ENCODE assay signal across 12 cellular contexts in the genomic region with DNA sequence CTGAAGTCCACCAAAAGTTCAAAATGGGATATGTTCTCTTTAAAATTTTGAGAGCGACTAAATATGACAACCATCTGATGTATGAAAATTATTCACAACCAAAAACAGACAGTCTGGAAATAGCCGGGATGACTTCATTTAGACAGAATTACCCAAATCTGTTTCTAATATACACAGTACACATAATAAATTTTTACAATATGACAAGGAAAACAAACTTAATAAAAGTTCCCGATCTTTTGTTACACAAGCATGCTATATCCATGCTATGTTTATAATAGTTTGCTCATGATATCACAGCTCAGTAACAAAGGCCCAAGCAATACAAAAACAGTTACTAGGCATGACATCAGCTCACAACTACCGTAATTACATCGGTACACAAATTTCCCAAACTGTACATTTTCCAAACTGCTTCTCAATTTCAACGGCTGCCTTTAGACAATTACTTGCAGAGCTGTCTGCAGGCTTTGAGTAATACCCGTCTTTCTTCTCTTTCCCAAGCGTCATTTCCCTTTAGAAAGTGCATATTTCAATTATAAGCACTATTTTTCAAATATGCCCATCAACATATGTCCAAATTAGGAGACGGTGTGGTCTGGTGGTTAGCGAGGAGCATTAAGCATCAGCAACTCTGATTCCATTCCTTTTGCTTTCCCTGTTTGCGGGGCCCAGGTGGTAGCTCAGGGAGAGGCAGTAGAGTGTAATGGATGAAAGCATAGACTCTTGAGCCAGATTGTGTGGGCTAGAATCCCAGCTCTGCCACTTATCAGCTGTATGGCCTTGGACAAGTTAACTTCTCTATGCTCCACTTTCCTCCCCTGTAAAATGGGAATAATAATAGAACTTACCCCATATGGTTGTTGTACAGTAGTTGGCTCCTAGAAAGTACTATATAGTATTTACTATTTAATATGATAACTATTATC.
DNase-seq lines count a peak whose midpoint lies in the region; TF ChIP-seq lines count a peak whose summit lies in the region.
"Had no signal": no experiment of that assay in that cellular context is flagged by ENCODE, and none has a peak within 500 bp of the region (broad histone marks: within the 10 kb centered on the region; RNA-seq: fewer than 3 reads in every experiment).

No MANE protein-coding gene starts in this region.

- no peaks in the 10 kb centered on the region for H3K36me3 Mint-ChIP-seq in H9 (ENCODE audit: insufficient read depth in 1 of 3, low read depth in 3 of 3)

- 43% methylated on average over 10 of the region's 11 CpGs for WGBS in mesenchymal stem cell
- no CpG with 5 or more reads among the region's 11 CpGs for WGBS in H9 (ENCODE audit: extremely low coverage, insufficient read length, low lambda C conversion rate)

- H3K9me2 ChIP-seq in MM.1S (replicated peaks; ENCODE audit: insufficient read depth, low read length), result no peaks in the 10 kb centered on the region

- H3K9me3 ChIP-seq in mesenchymal stem cell (ENCODE audit: control insufficient read depth, low read length), result no peaks in the 10 kb centered on the region
- H3K9me3 ChIP-seq in H9 (ENCODE audit: control insufficient read depth, low read depth, low read length), result no peaks in the 10 kb centered on the region
- no peaks in the 10 kb centered on the region for H3K9me3 ChIP-seq in MM.1S (replicated peaks; ENCODE audit: insufficient read depth, low read length)
- H3K9me3 ChIP-seq: prostate gland had no signal

- H3K18ac ChIP-seq in mesenchymal stem cell (ENCODE audit: low read depth in 1 of 2, low read length in 2 of 2) (peak overlapping the region in 1 of 2 experiments; percentile 71), H9 (ENCODE audit: insufficient read length, low read depth, low read length) (no peak overlapping the region)

- H3F3A ChIP-seq in MM.1S (ENCODE audit: insufficient read depth, low read length), result no peaks in the 10 kb centered on the region

- H3K27ac Mint-ChIP-seq in H9, result peak overlapping the region in 1 of 3 experiments; percentile 75; a peak in 1 of 7 replicates

- H3K23me2 ChIP-seq in H9 (ENCODE audit: insufficient read length, low read depth, low read length, poor library complexity, severe bottlenecking), result no peaks in the 10 kb centered on the region

- H3K36me3 ChIP-seq in ACC112 (ENCODE audit: insufficient read depth, low read length) (no peaks in the 10 kb centered on the region), brain microvascular endothelial cell (replicated peaks) (no peaks in the 10 kb centered on the region), mesenchymal stem cell (ENCODE audit: control insufficient read depth in 1 of 2, insufficient read depth in 2 of 2, low read depth in 1 of 2, low read length in 2 of 2) (no peaks in the 10 kb centered on the region), MM.1S (replicated peaks; ENCODE audit: insufficient read depth, low read length) (no peaks in the 10 kb centered on the region)
- H3K36me3 ChIP-seq: prostate gland had no signal

- no peak overlapping the region for H2AK5ac ChIP-seq in mesenchymal stem cell (ENCODE audit: low read length, severe bottlenecking)
- no peak overlapping the region for H2AK5ac ChIP-seq in H9 (ENCODE audit: insufficient read length, low read length)

- H3K56ac ChIP-seq in H9 (ENCODE audit: insufficient read length, low read depth, low read length), result no peak overlapping the region

- no peaks in the 10 kb centered on the region for H3K27me3 Mint-ChIP-seq in H9 (ENCODE audit: low read depth)
- H3K27me3 Mint-ChIP-seq: central memory CD8-positive, alpha-beta T cell had no signal

- H3K4me2 ChIP-seq in mesenchymal stem cell (ENCODE audit: low read length, poor library complexity, severe bottlenecking), result no peak overlapping the region
- H3K4me2 ChIP-seq in H9 (ENCODE audit: insufficient read depth, insufficient read length, low read length), result no peak overlapping the region
- H3K4me2 ChIP-seq in MM.1S (ENCODE audit: low read depth, low read length), result no peak overlapping the region

- no peak overlapping the region for H2BK20ac ChIP-seq in H9 (ENCODE audit: low read depth, low read length, poor library complexity, severe bottlenecking)

- H2BK12ac ChIP-seq in mesenchymal stem cell (ENCODE audit: low read length in 2 of 2) (peak overlapping the region in 1 of 2 experiments; percentile 21), H9 (ENCODE audit: insufficient read length, low read depth, low read length) (no peak overlapping the region)

- no peak overlapping the region for H2BK5ac ChIP-seq in mesenchymal stem cell (ENCODE audit: low read depth, low read length, poor library complexity, severe bottlenecking)
- no peak overlapping the region for H2BK5ac ChIP-seq in H9 (ENCODE audit: insufficient read length, low read length)

- peak overlapping the region; percentile 78 for H2BK120ac ChIP-seq in mesenchymal stem cell (ENCODE audit: low read depth, low read length)
- H2BK120ac ChIP-seq in H9 (ENCODE audit: low read depth, low read length, poor library complexity, severe bottlenecking), result no peak overlapping the region

- in situ Hi-C loops in brain microvascular endothelial cell (cut with HindIII; ENCODE audit: low pct_ligation_motif_present, low sequenced_read_pairs), result no loop called here

- H4K91ac ChIP-seq in mesenchymal stem cell (ENCODE audit: low read length) (peak overlapping the region; percentile 18), H9 (ENCODE audit: insufficient read length, low read depth, low read length) (no peak overlapping the region)

- H3K27me3 ChIP-seq in ACC112 (ENCODE audit: insufficient read depth, low read length) (no peaks in the 10 kb centered on the region), brain microvascular endothelial cell (replicated peaks) (no peaks in the 10 kb centered on the region), mesenchymal stem cell (ENCODE audit: control insufficient read depth in 1 of 2, insufficient read depth in 1 of 2, low read length in 2 of 2) (no peaks in the 10 kb centered on the region), H9 (ENCODE audit: insufficient read depth, low read length) (no peaks in the 10 kb centered on the region), MM.1S (replicated peaks; ENCODE audit: insufficient read depth, low read length) (no peaks in the 10 kb centered on the region)

- DNase-seq in M059J (ENCODE audit: low read depth), result peak; percentile 77
- DNase-seq in brain microvascular endothelial cell, result peak; percentile 89
- peak; percentile 96 for DNase-seq in mesenchymal stem cell
- no peak for DNase-seq in H9
- no peak for DNase-seq in NK-92 (lab: John Stamatoyannopoulos, UW; ENCODE audit: unreplicated experiment)
- DNase-seq in MM.1S, result no peak
- DNase-seq in putamen (ENCODE audit: low spot score), result no peak
- DNase-seq: H7, NCI-H526 had no signal

- peaks cover 55% of the 10 kb centered on the region for H3K4me1 ChIP-seq in ACC112 (ENCODE audit: control insufficient read depth, insufficient read depth, low read length, unreplicated experiment)
- peaks cover 12% of the 10 kb centered on the region for H3K4me1 ChIP-seq in mesenchymal stem cell (ENCODE audit: control insufficient read depth, insufficient read depth, low read depth, low read length)
- no peaks in the 10 kb centered on the region for H3K4me1 ChIP-seq in H9 (ENCODE audit: insufficient read depth, low read length)
- no peaks in the 10 kb centered on the region for H3K4me1 ChIP-seq in MM.1S (ENCODE audit: low read length)

- H3K27ac ChIP-seq in ACC112 (ENCODE audit: low read depth, low read length), result peak overlapping the region; percentile 99
- peak overlapping the region; percentile 100 for H3K27ac ChIP-seq in brain microvascular endothelial cell
- H3K27ac ChIP-seq in mesenchymal stem cell (ENCODE audit: low read length, poor library complexity, severe bottlenecking), result peak overlapping the region; percentile 39
- no peak overlapping the region for H3K27ac ChIP-seq in H9 (ENCODE audit: insufficient read length, low read depth, low read length)
- H3K27ac ChIP-seq in MM.1S (ENCODE audit: low read length), result no peak overlapping the region

- no peak for TF ChIP-seq CTCF in brain microvascular endothelial cell (IDR thresholded peaks at IDR 0.05; ENCODE audit: low read depth, low read length, missing control alignments)
- TF ChIP-seq CTCF in H9 (conservative IDR thresholded peaks at IDR 0.05), result no peak
- TF ChIP-seq CTCF in MM.1S (IDR thresholded peaks at IDR 0.05; ENCODE audit: low read length), result no peak

- no peak overlapping the region for H3K4me3 Mint-ChIP-seq in H9
- H3K4me3 Mint-ChIP-seq: central memory CD8-positive, alpha-beta T cell had no signal

- H3K4me1 Mint-ChIP-seq in H9, result peaks cover 14 to 16% of the 10 kb centered on the region in 2 experiments

- H3K14ac ChIP-seq in mesenchymal stem cell (ENCODE audit: low read length in 2 of 2), result no peak overlapping the region
- H3K14ac ChIP-seq in H9 (ENCODE audit: insufficient read depth, low read length), result no peak overlapping the region

- no peak overlapping the region for H4K5ac ChIP-seq in H9 (ENCODE audit: insufficient read length, low read depth, low read length)

- H3K4ac ChIP-seq in mesenchymal stem cell (ENCODE audit: low read depth in 1 of 2, low read length in 2 of 2) (no peak overlapping the region), H9 (ENCODE audit: low read depth, low read length) (no peak overlapping the region)

- H4K20me1 ChIP-seq in H9 (ENCODE audit: control insufficient read depth, insufficient read depth, insufficient read length), result no peaks in the 10 kb centered on the region
- no peaks in the 10 kb centered on the region for H4K20me1 ChIP-seq in MM.1S (ENCODE audit: insufficient read depth, low read length)

- peak overlapping the region; percentile 42 for H3K4me3 ChIP-seq in ACC112 (ENCODE audit: low read depth, low read length)
- H3K4me3 ChIP-seq in brain microvascular endothelial cell (ENCODE audit: low read depth, low read length), result no peak overlapping the region
- H3K4me3 ChIP-seq in mesenchymal stem cell (ENCODE audit: insufficient read depth in 1 of 2, low read depth in 1 of 2, low read length in 2 of 2), result peak overlapping the region in 1 of 2 experiments; percentile 60
- H3K4me3 ChIP-seq in MM.1S (ENCODE audit: low read length), result no peak overlapping the region
- H3K4me3 ChIP-seq: prostate gland had no signal

- H3K79me2 ChIP-seq in ACC112 (ENCODE audit: control insufficient read depth, insufficient read depth, low read length, unreplicated experiment), result peaks cover 41% of the 10 kb centered on the region
- no peaks in the 10 kb centered on the region; the same call in 1 of the 2 replicates for H3K79me2 ChIP-seq in H9 (ENCODE audit: insufficient read depth, low read length)
- H3K79me2 ChIP-seq in MM.1S (ENCODE audit: low read length), result no peaks in the 10 kb centered on the region

- no peak overlapping the region for H3T11ph ChIP-seq in H9 (ENCODE audit: low read length)

- no peak overlapping the region for H2AFZ ChIP-seq in ACC112 (ENCODE audit: low read length, unreplicated experiment)
- H2AFZ ChIP-seq in mesenchymal stem cell (ENCODE audit: low read depth, low read length), result no peak overlapping the region
- no peak overlapping the region for H2AFZ ChIP-seq in H9 (ENCODE audit: low read length)
- no peak overlapping the region for H2AFZ ChIP-seq in MM.1S (ENCODE audit: low read length)

- peaks cover 30% of the 10 kb centered on the region for H3K79me1 ChIP-seq in mesenchymal stem cell (replicated peaks; ENCODE audit: low read length, poor library complexity, severe bottlenecking)
- no peaks in the 10 kb centered on the region for H3K79me1 ChIP-seq in H9 (ENCODE audit: insufficient read depth, low read depth, low read length, poor library complexity, severe bottlenecking)

- H3K23ac ChIP-seq in mesenchymal stem cell (ENCODE audit: low read length in 2 of 2) (no peak overlapping the region), H9 (ENCODE audit: insufficient read length, low read depth, low read length) (no peak overlapping the region)

- H4K8ac ChIP-seq in mesenchymal stem cell (ENCODE audit: low read length) (no peak overlapping the region), H9 (replicated peaks; ENCODE audit: insufficient read length, low read depth, low read length) (no peak overlapping the region)

- H3K9ac ChIP-seq in mesenchymal stem cell (ENCODE audit: low read length) (peak overlapping the region; percentile 94), H9 (ENCODE audit: extremely low read depth, insufficient read length, low read length) (no peak overlapping the region), MM.1S (ENCODE audit: low read length) (no peak overlapping the region)

- no peaks in the 10 kb centered on the region for H3K9me3 Mint-ChIP-seq in H9
- H3K9me3 Mint-ChIP-seq: central memory CD8-positive, alpha-beta T cell had no signal

- H2BK15ac ChIP-seq in mesenchymal stem cell (ENCODE audit: low read depth, poor library complexity, severe bottlenecking) (no peak overlapping the region), H9 (ENCODE audit: low read depth, low read length) (no peak overlapping the region)

Comparison
In these comparisons a context has a peak if more than half of its experiments do, and no peak if none do; other contexts are left out.
1. H3K27ac ChIP-seq: peak in ACC112 (single experiment), brain microvascular endothelial cell (single experiment) and mesenchymal stem cell (single experiment); none in H9 (single experiment) and MM.1S (single experiment).
2. DNase-seq: peak in M059J (single experiment), brain microvascular endothelial cell (single experiment) and mesenchymal stem cell (single experiment); none in H9 (single experiment), NK-92 (single experiment), MM.1S (single experiment) and putamen (single experiment).